16 cellular contexts compared by ENCODE assay signal in the genomic region with DNA sequence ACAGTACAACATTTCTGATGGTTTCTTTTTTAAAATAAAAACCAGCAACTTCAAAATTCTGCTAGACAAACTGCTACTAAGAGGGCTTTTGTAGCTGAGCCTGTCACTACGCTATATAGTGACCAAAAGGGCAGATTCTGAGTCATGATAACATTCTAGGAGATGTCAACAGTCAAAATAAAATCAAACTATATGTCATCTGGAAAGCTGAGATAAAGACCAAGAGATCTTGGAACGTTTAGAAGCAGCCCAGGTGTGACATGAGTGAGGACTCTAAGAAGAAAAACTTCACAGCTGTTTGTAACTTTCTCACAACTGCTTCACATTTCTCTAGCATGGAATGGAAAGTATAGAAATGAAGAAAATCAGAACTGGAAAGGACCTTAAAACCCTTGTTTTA.
DNase-seq lines count a peak whose midpoint lies in the region; ATAC-seq and TF ChIP-seq lines count a peak whose summit lies in the region.
"Had no signal": no experiment of that assay in that cellular context is flagged by ENCODE, and none has a peak within 500 bp of the region (broad histone marks: within the 10 kb centered on the region; RNA-seq: fewer than 3 reads in every experiment).

No MANE protein-coding gene starts in this region.

- DNase-seq in activated T-cell treated with anti-CD3 and anti-CD28 coated beads, Interleukin-2, amount 50 U/mL, for 72 hours = no peak
- DNase-seq in activated T-cell treated with anti-CD3 and anti-CD28 coated beads for 4 hours (no peak), OCI-M1 (lab: John Stamatoyannopoulos, UW) (peak; percentile 68), D341Med (ENCODE audit: low spot score) (no peak), NOMO-1 treated with DMSO at 0.1 percent for 48 hours (lab: John Stamatoyannopoulos, UW; ENCODE audit: unreplicated experiment) (no peak), CD14-positive monocyte (ENCODE audit: low spot score) (no peak)
- no peak for DNase-seq in effector memory CD8-positive, alpha-beta T cell
- DNase-seq: activated naive CD4-positive, alpha-beta T cell treated with anti-CD3 and anti-CD28 coated beads, Interleukin-2, amount 10 ng/mL, durations not matched to agents 7 days and 5 days; brain microvascular endothelial cell; dorsolateral prefrontal cortex; hypothalamus; left colon; pancreas; spleen had no signal

- TF ChIP-seq CTCF in CD14-positive monocyte (IDR thresholded peaks at IDR 0.05) = no peak

- no peaks in the 10 kb centered on the region for H3K27me3 Mint-ChIP-seq in activated T-cell treated with anti-CD3 and anti-CD28 coated beads, Interleukin-2, amount 50 U/mL, for 72 hours (ENCODE audit: low read depth)
- H3K27me3 Mint-ChIP-seq in effector memory CD8-positive, alpha-beta T cell = no peaks in the 10 kb centered on the region
- H3K27me3 Mint-ChIP-seq in CD14-positive monocyte (ENCODE audit: low read depth in 3 of 3) = no peaks in the 10 kb centered on the region
- H3K27me3 Mint-ChIP-seq: activated naive CD4-positive, alpha-beta T cell treated with anti-CD3 and anti-CD28 coated beads, Interleukin-2, amount 10 ng/mL, durations not matched to agents 7 days and 5 days had no signal

- H3K27ac Mint-ChIP-seq in activated T-cell treated with anti-CD3 and anti-CD28 coated beads, Interleukin-2, amount 50 U/mL, for 72 hours = peak overlapping the region; percentile 13
- no peak overlapping the region for H3K27ac Mint-ChIP-seq in effector memory CD8-positive, alpha-beta T cell
- no peak overlapping the region for H3K27ac Mint-ChIP-seq in CD14-positive monocyte
- H3K27ac Mint-ChIP-seq: activated naive CD4-positive, alpha-beta T cell treated with anti-CD3 and anti-CD28 coated beads, Interleukin-2, amount 10 ng/mL, durations not matched to agents 7 days and 5 days; T-helper 1 cell treated with Interleukin-12 subunit alpha and Interleukin-12 subunit beta and Interleukin-4 antibody, amounts not matched to agents 30 μg/mL and 1 μg/mL, for 36 hours had no signal

- ATAC-seq in activated T-cell treated with anti-CD3 and anti-CD28 coated beads, Interleukin-2, amount 50 U/mL, for 72 hours (replicated peaks in 1 of 2) = peak; percentile 68 to 90
- ATAC-seq in HG02870 (IDR thresholded peaks at IDR 0.05; ENCODE audit: unreplicated experiment) = peak; percentile 75
- no peak for ATAC-seq in effector memory CD8-positive, alpha-beta T cell (replicated peaks)
- ATAC-seq: left colon, pancreas had no signal

- no peaks in the 10 kb centered on the region for H3K9me3 Mint-ChIP-seq in activated T-cell treated with anti-CD3 and anti-CD28 coated beads, Interleukin-2, amount 50 U/mL, for 72 hours
- no peaks in the 10 kb centered on the region for H3K9me3 Mint-ChIP-seq in effector memory CD8-positive, alpha-beta T cell
- no peaks in the 10 kb centered on the region for H3K9me3 Mint-ChIP-seq in CD14-positive monocyte
- H3K9me3 Mint-ChIP-seq: activated naive CD4-positive, alpha-beta T cell treated with anti-CD3 and anti-CD28 coated beads, Interleukin-2, amount 10 ng/mL, durations not matched to agents 7 days and 5 days; T-helper 1 cell treated with Interleukin-12 subunit alpha and Interleukin-12 subunit beta and Interleukin-4 antibody, amounts not matched to agents 30 μg/mL and 1 μg/mL, for 36 hours had no signal

- no peaks in the 10 kb centered on the region for H3K36me3 Mint-ChIP-seq in activated T-cell treated with anti-CD3 and anti-CD28 coated beads, Interleukin-2, amount 50 U/mL, for 72 hours (ENCODE audit: insufficient read depth in 2 of 2)
- no peaks in the 10 kb centered on the region for H3K36me3 Mint-ChIP-seq in effector memory CD8-positive, alpha-beta T cell (ENCODE audit: insufficient read depth)
- H3K36me3 Mint-ChIP-seq in CD14-positive monocyte = no peaks in the 10 kb centered on the region
- H3K36me3 Mint-ChIP-seq: activated naive CD4-positive, alpha-beta T cell treated with anti-CD3 and anti-CD28 coated beads, Interleukin-2, amount 10 ng/mL, durations not matched to agents 7 days and 5 days had no signal

- peak overlapping the region in 1 of 2 donors; percentile 12 for H3K4me3 Mint-ChIP-seq in activated T-cell treated with anti-CD3 and anti-CD28 coated beads, Interleukin-2, amount 50 U/mL, for 72 hours
- no peak overlapping the region for H3K4me3 Mint-ChIP-seq in effector memory CD8-positive, alpha-beta T cell
- H3K4me3 Mint-ChIP-seq in CD14-positive monocyte = no peak overlapping the region
- H3K4me3 Mint-ChIP-seq: activated naive CD4-positive, alpha-beta T cell treated with anti-CD3 and anti-CD28 coated beads, Interleukin-2, amount 10 ng/mL, durations not matched to agents 7 days and 5 days; T-helper 1 cell treated with Interleukin-12 subunit alpha and Interleukin-12 subunit beta and Interleukin-4 antibody, amounts not matched to agents 30 μg/mL and 1 μg/mL, for 36 hours had no signal

- intact Hi-C loops in CD14-positive monocyte (cut with micrococcal nuclease) = no loop called here

- peaks cover 7% of the 10 kb centered on the region for H3K4me1 Mint-ChIP-seq in activated T-cell treated with anti-CD3 and anti-CD28 coated beads, Interleukin-2, amount 50 U/mL, for 72 hours (ENCODE audit: low read depth)
- no peaks in the 10 kb centered on the region for H3K4me1 Mint-ChIP-seq in effector memory CD8-positive, alpha-beta T cell (ENCODE audit: low read depth in 2 of 2)
- H3K4me1 Mint-ChIP-seq in CD14-positive monocyte = no peaks in the 10 kb centered on the region
- H3K4me1 Mint-ChIP-seq: activated naive CD4-positive, alpha-beta T cell treated with anti-CD3 and anti-CD28 coated beads, Interleukin-2, amount 10 ng/mL, durations not matched to agents 7 days and 5 days had no signal
